In genomic region chr16:20004931-20005330, GRCh38 we compare ENCODE assay signal across 27 cellular contexts.
A peak's percentile ranks its signal among the peaks of the same experiment; 100 is the strongest.
DNase-seq lines count a peak whose midpoint lies in the region; ATAC-seq, FAIRE-seq and TF ChIP-seq lines count a peak whose summit lies in the region.
"Had no signal": no experiment of that assay in that cellular context is flagged by ENCODE, and none has a peak within 500 bp of the region (broad histone marks: within the 10 kb centered on the region; RNA-seq: fewer than 3 reads in every experiment).

No MANE protein-coding gene starts in this region.

- TF ChIP-seq POLR2A in testis (IDR thresholded peaks at IDR 0.05) = no peak
- TF ChIP-seq POLR2A in GM12892 (IDR thresholded peaks at IDR 0.05; ENCODE audit: low read depth, low read length) = no peak

- no peak overlapping the region for H2BK20ac ChIP-seq in H9 (ENCODE audit: low read depth, low read length, poor library complexity, severe bottlenecking)

- H2BK5ac ChIP-seq in H9 (ENCODE audit: insufficient read length, low read length) (no peak overlapping the region), mesendoderm (ENCODE audit: low read length) (no peak overlapping the region)

- H3K56ac ChIP-seq in H9 (ENCODE audit: insufficient read length, low read depth, low read length) = no peak overlapping the region
- H3K56ac ChIP-seq in mesendoderm (ENCODE audit: low read length) = no peak overlapping the region

- H3K79me2 ChIP-seq in H9 (ENCODE audit: insufficient read depth, low read length) (no peaks in the 10 kb centered on the region), mesendoderm (ENCODE audit: control insufficient read depth, insufficient read depth, low read length) (no peaks in the 10 kb centered on the region)

- H3K9ac ChIP-seq in H9 (ENCODE audit: extremely low read depth, insufficient read length, low read length) (no peak overlapping the region), mesendoderm (ENCODE audit: low read length) (no peak overlapping the region)

- H3K27ac ChIP-seq in H9 (ENCODE audit: insufficient read length, low read depth, low read length) (no peak overlapping the region), mesendoderm (ENCODE audit: low read depth, low read length) (no peak overlapping the region), testis (no peak overlapping the region)
- H3K27ac ChIP-seq: breast epithelium, heart left ventricle, PC-9, prostate gland, upper lobe of right lung had no signal

- no peak overlapping the region for H2BK120ac ChIP-seq in H9 (ENCODE audit: low read depth, low read length, poor library complexity, severe bottlenecking)
- H2BK120ac ChIP-seq in mesendoderm (ENCODE audit: low read depth, low read length) = no peak overlapping the region

- in situ Hi-C loops in ACHN (cut with HindIII; ENCODE audit: low pct_ligation_motif_present, low pct_unique_long_range_greater_than_20kb, low sequenced_read_pairs) = no loop called here
- in situ Hi-C loops in SK-MEL-5 (cut with HindIII; ENCODE audit: low pct_unique_long_range_greater_than_20kb, low sequenced_read_pairs) = no loop called here

- H4K8ac ChIP-seq in H9 (replicated peaks; ENCODE audit: insufficient read length, low read depth, low read length) (no peak overlapping the region), mesendoderm (ENCODE audit: low read depth, low read length) (no peak overlapping the region)

- H2BK15ac ChIP-seq in H9 (ENCODE audit: low read depth, low read length) (no peak overlapping the region), mesendoderm (replicated peaks; ENCODE audit: low read depth) (no peak overlapping the region)

- H3K27me3 Mint-ChIP-seq in H9 (ENCODE audit: low read depth) = peaks cover 9% of the 10 kb centered on the region

- H4K5ac ChIP-seq in H9 (ENCODE audit: insufficient read length, low read depth, low read length) (no peak overlapping the region), mesendoderm (ENCODE audit: low read length) (no peak overlapping the region)

- no peak overlapping the region for H3T11ph ChIP-seq in H9 (ENCODE audit: low read length)

- H3K4ac ChIP-seq in H9 (ENCODE audit: low read depth, low read length) (no peak overlapping the region), mesendoderm (ENCODE audit: low read depth, low read length) (no peak overlapping the region)

- H2AK5ac ChIP-seq in H9 (ENCODE audit: insufficient read length, low read length) = no peak overlapping the region
- no peak overlapping the region for H2AK5ac ChIP-seq in mesendoderm (ENCODE audit: low read length)

- no peak overlapping the region for H2AFZ ChIP-seq in H9 (ENCODE audit: low read length)
- H2AFZ ChIP-seq: PC-9 had no signal

- WGBS in H9 (ENCODE audit: extremely low coverage, insufficient read length, low lambda C conversion rate) = no CpG with 5 or more reads among the region's 3 CpGs
- WGBS in mesendoderm (ENCODE audit: extremely low coverage, insufficient coverage, low lambda C conversion rate) = no CpG with 5 or more reads among the region's 3 CpGs
- 70 to 73% methylated on average over 3 of the region's 3 CpGs for WGBS in testis, 2 donors

- no peak for FAIRE-seq in GM12892 (lab: Jason Lieb, UNC)
- FAIRE-seq: colon, GM12878 had no signal

- H3K4me1 ChIP-seq in H9 (ENCODE audit: insufficient read depth, low read length) (no peaks in the 10 kb centered on the region), mesendoderm (ENCODE audit: control insufficient read depth, low read depth, low read length) (no peaks in the 10 kb centered on the region), testis (no peaks in the 10 kb centered on the region)
- H3K4me1 ChIP-seq: breast epithelium, heart left ventricle, prostate gland, upper lobe of right lung had no signal

- H3K27ac Mint-ChIP-seq in H9 = no peak overlapping the region
- H3K27ac Mint-ChIP-seq: activated naive CD4-positive, alpha-beta T cell treated with anti-CD3 and anti-CD28 coated beads for 36 hours; CD4-positive, alpha-beta T cell; nephron had no signal

- H3K4me2 ChIP-seq in H9 (ENCODE audit: insufficient read depth, insufficient read length, low read length) (no peak overlapping the region), mesendoderm (ENCODE audit: low read length) (no peak overlapping the region)
- H3K4me2 ChIP-seq: PC-9 had no signal

- peaks cover 4% of the 10 kb centered on the region in 2 experiments for H3K4me1 Mint-ChIP-seq in H9
- H3K4me1 Mint-ChIP-seq: nephron had no signal

- H2BK12ac ChIP-seq in H9 (ENCODE audit: insufficient read length, low read depth, low read length) = no peak overlapping the region

- no peaks in the 10 kb centered on the region for H3K79me1 ChIP-seq in H9 (ENCODE audit: insufficient read depth, low read depth, low read length, poor library complexity, severe bottlenecking)
- no peaks in the 10 kb centered on the region for H3K79me1 ChIP-seq in mesendoderm (ENCODE audit: low read length)

- H3K36me3 ChIP-seq in mesendoderm (ENCODE audit: control insufficient read depth, insufficient read depth, low read length) (no peaks in the 10 kb centered on the region), testis (ENCODE audit: low read depth, missing control alignments) (no peaks in the 10 kb centered on the region)
- H3K36me3 ChIP-seq: breast epithelium, heart left ventricle, prostate gland, upper lobe of right lung had no signal

- H3K23ac ChIP-seq in H9 (ENCODE audit: insufficient read length, low read depth, low read length) (no peak overlapping the region), mesendoderm (ENCODE audit: low read length) (no peak overlapping the region)

- H3K9me3 ChIP-seq in H9 (ENCODE audit: control insufficient read depth, low read depth, low read length) (no peaks in the 10 kb centered on the region), testis (no peaks in the 10 kb centered on the region)
- H3K9me3 ChIP-seq: prostate gland, upper lobe of right lung had no signal

- no peak overlapping the region for H4K91ac ChIP-seq in H9 (ENCODE audit: insufficient read length, low read depth, low read length)

- no peaks in the 10 kb centered on the region for H4K20me1 ChIP-seq in H9 (ENCODE audit: control insufficient read depth, insufficient read depth, insufficient read length)

- DNase-seq in ACHN = peak; percentile 11
- peak; percentile 50 for DNase-seq in H9
- DNase-seq in SK-MEL-5 (ENCODE audit: low read depth, low spot score) = peak; percentile 6
- DNase-seq in mesendoderm = peak; percentile 54
- no peak for DNase-seq in testis
- no peak for DNase-seq in GM12892 (ENCODE audit: insufficient read length)
- DNase-seq: activated CD4-positive, alpha-beta T cell treated with anti-CD3 and anti-CD28 coated beads for 4 hours; activated naive CD4-positive, alpha-beta T cell treated with anti-CD3 and anti-CD28 coated beads for 36 hours; activated T-cell treated with anti-CD3 and anti-CD28 coated beads, Interleukin-2, amount 50 U/mL, for 48 hours; amniotic stem cell; CD4-positive, alpha-beta T cell; GDM1; heart left ventricle; left ventricle myocardium superior; MV-4-11; NCI-H187 treated with DMSO at 0.1 percent for 48 hours; NCI-H748 treated with DMSO at 0.1 percent for 48 hours; PC-9; SIG-M5; upper lobe of right lung had no signal

- H3K4me3 ChIP-seq in mesendoderm (ENCODE audit: low read length) (no peak overlapping the region), testis (no peak overlapping the region)
- H3K4me3 ChIP-seq: breast epithelium, GM12878, heart left ventricle, PC-9, prostate gland, upper lobe of right lung had no signal

- intact Hi-C loops in testis (cut with DNase I; ENCODE audit: low total_unique reads) = no loop called here

- H3K23me2 ChIP-seq in H9 (ENCODE audit: insufficient read length, low read depth, low read length, poor library complexity, severe bottlenecking) = no peaks in the 10 kb centered on the region

- H3K18ac ChIP-seq in H9 (ENCODE audit: insufficient read length, low read depth, low read length) (no peak overlapping the region), mesendoderm (ENCODE audit: low read length) (no peak overlapping the region)

- peak; percentile 76 for TF ChIP-seq CTCF in H9 (conservative IDR thresholded peaks at IDR 0.05)
- TF ChIP-seq CTCF in testis (IDR thresholded peaks at IDR 0.05) = no peak

- H3K27me3 ChIP-seq in H9 (ENCODE audit: insufficient read depth, low read length) (no peaks in the 10 kb centered on the region), mesendoderm (ENCODE audit: insufficient read depth, low read length, poor library complexity) (no peaks in the 10 kb centered on the region), testis (no peaks in the 10 kb centered on the region)
- H3K27me3 ChIP-seq: breast epithelium, upper lobe of right lung had no signal

- no peaks in the 10 kb centered on the region for H3K36me3 Mint-ChIP-seq in H9 (ENCODE audit: insufficient read depth in 1 of 3, low read depth in 3 of 3)

- H3K4me3 Mint-ChIP-seq in H9 = no peak overlapping the region
- H3K4me3 Mint-ChIP-seq: activated naive CD4-positive, alpha-beta T cell treated with anti-CD3 and anti-CD28 coated beads for 36 hours; CD4-positive, alpha-beta T cell; nephron had no signal

- no peak overlapping the region for H3K14ac ChIP-seq in H9 (ENCODE audit: insufficient read depth, low read length)

- H3K9me3 Mint-ChIP-seq in H9 = no peaks in the 10 kb centered on the region
- H3K9me3 Mint-ChIP-seq: activated naive CD4-positive, alpha-beta T cell treated with anti-CD3 and anti-CD28 coated beads for 36 hours had no signal

- ATAC-seq in GM18909 (IDR thresholded peaks at IDR 0.05; ENCODE audit: poor library complexity, unreplicated experiment) = no peak
- no peak for ATAC-seq in HG02678 (IDR thresholded peaks at IDR 0.05; ENCODE audit: unreplicated experiment)
- ATAC-seq: GM12878, heart left ventricle, left ventricle myocardium superior, upper lobe of right lung had no signal

Comparison
In these comparisons a context has a peak if more than half of its experiments do, and no peak if none do; other contexts are left out.
1. DNase-seq: peak in ACHN (single experiment), H9 (single experiment), SK-MEL-5 (single experiment) and mesendoderm (single experiment); none in testis (single experiment) and GM12892 (single experiment).